In the genomic region with DNA sequence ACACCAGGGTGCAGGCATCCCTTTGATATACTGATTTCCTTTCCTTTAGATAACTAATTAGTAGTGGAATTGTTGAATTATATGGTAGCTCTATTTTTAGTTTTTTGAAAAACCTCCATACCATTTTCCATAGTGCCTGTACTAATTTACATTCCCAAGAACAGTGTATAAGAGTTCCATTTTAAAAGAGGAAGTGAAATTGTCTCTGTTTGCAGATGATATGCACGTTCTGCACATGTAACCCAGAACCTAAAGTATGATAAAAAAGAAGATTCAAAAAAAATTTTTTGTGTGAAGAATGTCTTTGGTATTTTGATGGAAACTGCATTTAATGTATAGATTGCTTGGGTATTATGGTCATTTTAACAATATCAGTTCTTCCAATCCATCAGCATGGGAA, we compare ENCODE assay signal across 21 cellular contexts.
"Had no signal": no experiment of that assay in that cellular context is flagged by ENCODE, and none has a peak within 500 bp of the region (broad histone marks: within the 10 kb centered on the region; RNA-seq: fewer than 3 reads in every experiment).

No MANE protein-coding gene starts in this region.

- DNase-seq: activated B cell treated with CpG ODN at 0.5 μM for 24 hours; activated CD4-positive, alpha-beta memory T cell treated with anti-CD3 and anti-CD28 coated beads for 36 hours; activated CD4-positive, alpha-beta T cell treated with anti-CD3 and anti-CD28 coated beads for 48 hours; activated naive CD4-positive, alpha-beta T cell treated with Interleukin-2 at 50 U/mL for 16 hours; activated naive CD8-positive, alpha-beta T cell treated with anti-CD3 and anti-CD28 coated beads for 36 hours; activated T-cell treated with anti-CD3 and anti-CD28 coated beads, Interleukin-2, amount 50 U/mL, for 48 hours; central memory CD4-positive, alpha-beta T cell; dermis blood vessel endothelial cell; effector CD8-positive, alpha-beta T cell; erythroblast; foreskin fibroblast; left colon; pancreas; psoas muscle; right cardiac atrium; stimulated activated CD4-positive, alpha-beta T cell treated with anti-CD3 and anti-CD28 coated beads, Interleukin-4, amount 100 ng/mL, for 24 hours; stimulated activated naive CD4-positive, alpha-beta T cell treated with Interleukin-2 at 50 U/mL for 16 hours; upper lobe of left lung had no signal

- H3K27ac ChIP-seq: pancreas, psoas muscle, upper lobe of left lung had no signal

- ATAC-seq: left colon, pancreas, psoas muscle, right cardiac atrium had no signal

- H3K36me3 ChIP-seq: pancreas, upper lobe of left lung had no signal

- H3K9me3 ChIP-seq: pancreas had no signal

- H3K27me3 ChIP-seq: pancreas, upper lobe of left lung had no signal

- FAIRE-seq: astrocyte, keratinocyte, pancreas, TTC549 had no signal

- H3K4me3 ChIP-seq: pancreas, psoas muscle, upper lobe of left lung had no signal

- H3K4me1 ChIP-seq: pancreas, psoas muscle, upper lobe of left lung had no signal
